8 cellular contexts compared by ENCODE assay signal in the genomic region with DNA sequence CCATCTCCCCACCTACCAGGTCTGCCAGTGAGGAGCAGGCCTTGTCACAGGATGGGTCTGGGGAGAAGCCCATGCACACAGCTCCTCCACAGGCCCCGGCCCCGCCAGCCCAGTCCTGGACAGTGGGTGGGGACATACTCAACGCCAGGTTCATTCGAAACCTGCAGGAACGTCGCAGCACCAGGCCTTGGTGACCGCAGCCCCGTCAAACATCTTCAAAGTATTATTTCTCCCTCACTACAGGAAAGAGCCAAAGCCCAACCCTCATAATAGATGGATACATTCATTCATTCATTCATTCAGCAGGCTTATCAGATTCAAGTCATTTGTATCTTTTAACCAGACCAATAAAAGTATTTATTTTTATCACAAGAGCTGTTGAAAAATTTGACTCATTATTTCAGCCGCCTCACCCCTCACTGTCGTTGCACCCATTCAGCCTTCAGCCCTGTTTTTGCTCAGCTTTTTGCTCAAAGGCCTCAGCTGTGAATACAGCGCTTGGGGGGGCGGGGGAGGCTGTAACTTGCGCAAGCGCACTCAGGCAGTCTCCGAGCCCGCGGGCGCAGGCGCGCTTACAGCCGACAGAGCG. TPM values are rescaled to one million over a fixed set of nuclear protein-coding genes. Genes with fewer than 3 reads are reported as not detected.
DNase-seq lines count a peak whose midpoint lies in the region; ATAC-seq and TF ChIP-seq lines count a peak whose summit lies in the region.

No MANE protein-coding gene starts in this region.

- peak overlapping the region; percentile 3 for H3K9ac ChIP-seq in muscle layer of colon (ENCODE audit: low read length)
- peak overlapping the region in 3 of 5 donors; percentile 21 to 66 (median 53) for H3K9ac ChIP-seq in subcutaneous abdominal adipose tissue (ENCODE audit: low read length in 5 of 5)

- H3K4me3 ChIP-seq in muscle layer of colon (ENCODE audit: low read depth in 1 of 2, low read length in 2 of 2), result peak overlapping the region in 1 of 2 donors; percentile 72
- H3K4me3 ChIP-seq in subcutaneous abdominal adipose tissue (ENCODE audit: low read depth in 1 of 5, low read length in 5 of 5), result peak overlapping the region in 3 of 5 donors; percentile 78 to 98 (median 78)

- peaks cover 49% of the 10 kb centered on the region for H3K4me1 Mint-ChIP-seq in endothelial cell (ENCODE audit: unreplicated experiment)

- no peaks in the 10 kb centered on the region for H3K27me3 ChIP-seq in muscle layer of colon (ENCODE audit: control insufficient read depth in 1 of 2, insufficient read depth in 2 of 2, low read length in 2 of 2)
- no peaks in the 10 kb centered on the region for H3K27me3 ChIP-seq in subcutaneous abdominal adipose tissue (ENCODE audit: control insufficient read depth in 5 of 5, insufficient read depth in 4 of 5, low read length in 5 of 5)

- no peaks in the 10 kb centered on the region for H3K9me3 Mint-ChIP-seq in endothelial cell (ENCODE audit: unreplicated experiment)

- no peak for TF ChIP-seq CTCF in endothelial cell (IDR thresholded peaks at IDR 0.05; ENCODE audit: unreplicated experiment)

- ATAC-seq in HG03469 (IDR thresholded peaks at IDR 0.05; ENCODE audit: unreplicated experiment), result peak; percentile 20
- ATAC-seq in GM18861 (IDR thresholded peaks at IDR 0.05; ENCODE audit: unreplicated experiment), result no peak

- peaks cover 31% of the 10 kb centered on the region for H3K36me3 Mint-ChIP-seq in endothelial cell (ENCODE audit: low read depth, unreplicated experiment)

- peaks cover 7% of the 10 kb centered on the region for H3K27me3 Mint-ChIP-seq in endothelial cell (ENCODE audit: unreplicated experiment)

- peak overlapping the region; percentile 91 for H3K4me3 Mint-ChIP-seq in endothelial cell (ENCODE audit: unreplicated experiment)

- DNase-seq in COLO668 (lab: John Stamatoyannopoulos, UW; ENCODE audit: unreplicated experiment) (peak; percentile 9), endothelial cell (ENCODE audit: low spot score) (peak; percentile 17), SIG-M5 treated with dmso at 0.1 percent for 504 hours (lab: John Stamatoyannopoulos, UW; ENCODE audit: unreplicated experiment) (no peak)
- DNase-seq in activated CD4-positive, alpha-beta T cell treated with anti-CD3 and anti-CD28 coated beads for 4 hours, result peak; percentile 7 to 93

- peak overlapping the region; percentile 98 for H3K27ac ChIP-seq in muscle layer of colon (ENCODE audit: low read depth, low read length)
- H3K27ac ChIP-seq in subcutaneous abdominal adipose tissue (ENCODE audit: low read depth, low read length), result peak overlapping the region; percentile 77

- H3K9me3 ChIP-seq in muscle layer of colon (ENCODE audit: low read length) (no peaks in the 10 kb centered on the region), subcutaneous abdominal adipose tissue (ENCODE audit: control insufficient read depth in 5 of 5, low read length in 5 of 5) (no peaks in the 10 kb centered on the region)

- H3K4me1 ChIP-seq in muscle layer of colon (ENCODE audit: insufficient read depth, low read length) (peaks cover 14% of the 10 kb centered on the region), subcutaneous abdominal adipose tissue (ENCODE audit: control insufficient read depth in 5 of 5, insufficient read depth in 5 of 5, low read length in 5 of 5) (peaks cover 2 to 17% (median 15%) of the 10 kb centered on the region in 5 donors)

- peak overlapping the region; percentile 92 for H3K27ac Mint-ChIP-seq in endothelial cell (ENCODE audit: unreplicated experiment)

- H3K36me3 ChIP-seq in muscle layer of colon (ENCODE audit: insufficient read depth, low read length) (peaks cover 17% of the 10 kb centered on the region), subcutaneous abdominal adipose tissue (ENCODE audit: control insufficient read depth in 5 of 5, insufficient read depth in 5 of 5, low read length in 5 of 5) (peaks cover 0 to 37% (median 26%) of the 10 kb centered on the region in 5 donors)

RNA-seq across cellular contexts. Expression of a gene that starts 0.4 kb away (rescaled TPM):
- 15.1 TPM for total RNA-seq in endothelial cell (ENCODE audit: unreplicated experiment)

RNA-seq across cellular contexts. Expression of a gene that starts 19.9 kb away (rescaled TPM):
- total RNA-seq in endothelial cell (ENCODE audit: unreplicated experiment), result 30.3 TPM

RNA-seq across cellular contexts. Expression of a gene that starts 26.3 kb away (rescaled TPM):
- 38.5 TPM for total RNA-seq in endothelial cell (ENCODE audit: unreplicated experiment)

RNA-seq across cellular contexts. Expression of a gene that starts 28.9 kb away (rescaled TPM):
- total RNA-seq in endothelial cell (ENCODE audit: unreplicated experiment), result 39.8 TPM

RNA-seq across cellular contexts. Expression of a gene that starts 29.5 kb away (rescaled TPM):
- total RNA-seq in endothelial cell (ENCODE audit: unreplicated experiment), result 75.8 TPM
